In the genomic region with DNA sequence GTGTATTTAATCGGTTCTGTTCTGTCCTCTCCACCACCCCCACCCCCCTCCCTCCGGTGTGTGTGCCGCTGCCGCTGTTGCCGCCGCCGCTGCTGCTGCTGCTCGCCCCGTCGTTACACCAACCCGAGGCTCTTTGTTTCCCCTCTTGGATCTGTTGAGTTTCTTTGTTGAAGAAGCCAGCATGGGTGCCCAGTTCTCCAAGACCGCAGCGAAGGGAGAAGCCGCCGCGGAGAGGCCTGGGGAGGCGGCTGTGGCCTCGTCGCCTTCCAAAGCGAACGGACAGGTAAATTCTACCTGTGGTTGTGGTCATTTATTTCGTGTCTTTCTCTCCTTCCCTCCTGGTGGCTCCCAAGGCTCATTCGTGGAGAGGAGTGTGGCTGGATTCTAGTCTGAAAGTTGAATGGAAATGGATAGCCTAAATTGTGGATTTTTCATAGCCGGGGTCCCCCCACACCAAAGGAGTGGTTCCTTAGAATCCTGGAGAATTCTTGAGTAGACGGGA, we compare ENCODE assay signal across 9 cellular contexts. TPM values are rescaled to one million over a fixed set of nuclear protein-coding genes. Genes with fewer than 3 reads are reported as not detected.
DNase-seq lines count a peak whose midpoint lies in the region; ATAC-seq, FAIRE-seq and TF ChIP-seq lines count a peak whose summit lies in the region.
"Had no signal": no experiment of that assay in that cellular context is flagged by ENCODE, and none has a peak within 500 bp of the region (broad histone marks: within the 10 kb centered on the region; RNA-seq: fewer than 3 reads in every experiment).

No MANE protein-coding gene starts in this region.

- dilution Hi-C loops in keratinocyte (cut with MboI; ENCODE audit: extremely low pct_ligation_motif_present, low sequenced_read_pairs), result no loop called here

- POLR2A ChIA-PET in CD4-positive, alpha-beta T cell (lab: Charles Lee), result no interaction called here

- no peaks in the 10 kb centered on the region for H3K9me3 ChIP-seq in CD4-positive, alpha-beta T cell (ENCODE audit: control insufficient read depth, low read length)
- H3K9me3 ChIP-seq in HUES48 (ENCODE audit: control insufficient read depth, insufficient read depth, low read length) (no peaks in the 10 kb centered on the region), body of pancreas (no peaks in the 10 kb centered on the region), keratinocyte (ENCODE audit: control insufficient read depth, low read depth, low read length) (no peaks in the 10 kb centered on the region), thymus (ENCODE audit: control insufficient read depth) (no peaks in the 10 kb centered on the region)

- H3K36me3 ChIP-seq in HUES48 (ENCODE audit: control insufficient read depth, insufficient read depth, low read length), result peaks cover 20% of the 10 kb centered on the region
- no peaks in the 10 kb centered on the region for H3K36me3 ChIP-seq in body of pancreas (replicated peaks in 1 of 2; ENCODE audit: insufficient read depth in 1 of 2, low read depth in 2 of 2)
- no peaks in the 10 kb centered on the region for H3K36me3 ChIP-seq in keratinocyte (ENCODE audit: control insufficient read depth in 2 of 2, extremely low read depth in 1 of 2, insufficient read depth in 2 of 2, low read length in 2 of 2)
- H3K36me3 ChIP-seq in thymus (ENCODE audit: control insufficient read depth, insufficient read depth), result peaks cover 3% of the 10 kb centered on the region

- H3K4me2 ChIP-seq in keratinocyte (ENCODE audit: control insufficient read depth, extremely low read depth, insufficient read depth, low read depth, low read length), result peak overlapping the region; percentile 49

- CTCF ChIA-PET in CD4-positive, alpha-beta T cell (lab: Charles Lee), result no interaction called here

- H3K4me3 ChIP-seq in HUES48 (ENCODE audit: low read depth, low read length) (peak overlapping the region; percentile 100), body of pancreas (peak overlapping the region; percentile 79 to 94), keratinocyte (ENCODE audit: control insufficient read depth in 2 of 3, extremely low read depth in 1 of 3, insufficient read depth in 2 of 3, low read depth in 1 of 3, low read length in 3 of 3) (peak overlapping the region; percentile 71 to 89 (median 77)), thymus (ENCODE audit: low read length) (peak overlapping the region; percentile 79)

- H3K36me3 Mint-ChIP-seq in CD4-positive, alpha-beta T cell (ENCODE audit: low read depth), result no peaks in the 10 kb centered on the region

- no peak for ATAC-seq in CD4-positive, alpha-beta T cell (ENCODE audit: poor library complexity)
- peak; percentile 11 for ATAC-seq in body of pancreas
- no peak for ATAC-seq in HG02759 (IDR thresholded peaks at IDR 0.05; ENCODE audit: unreplicated experiment)

- no peak for TF ChIP-seq CTCF in CD4-positive, alpha-beta T cell (IDR thresholded peaks at IDR 0.05)
- TF ChIP-seq CTCF in body of pancreas (IDR thresholded peaks at IDR 0.05), result peak in 1 of 7 experiments; percentile 10
- TF ChIP-seq CTCF in keratinocyte (optimal IDR thresholded peaks at IDR 0.05 in 1 of 3, IDR thresholded peaks at IDR 0.05 in 1 of 3, conservative IDR thresholded peaks at IDR 0.05 in 1 of 3; ENCODE audit: extremely low read depth in 1 of 3, insufficient read depth in 2 of 3, low read length in 3 of 3), result no peak

- H3K27ac ChIP-seq in CD4-positive, alpha-beta T cell (ENCODE audit: low read depth, low read length), result no peak overlapping the region
- H3K27ac ChIP-seq in HUES48 (ENCODE audit: low read depth, low read length) (peak overlapping the region; percentile 98), body of pancreas (peak overlapping the region; percentile 97 to 100 (median 99)), keratinocyte (ENCODE audit: control insufficient read depth, insufficient read depth, low read length) (peak overlapping the region; percentile 99), thymus (ENCODE audit: low read depth) (peak overlapping the region; percentile 94)

- intact Hi-C loops in CD4-positive, alpha-beta T cell (cut with DNase I, micrococcal nuclease), result loop anchor here (1.0 to 10.0 kb wide), 5 partner anchors 551 to 1677 kb away; no protein-coding TSS in a partner anchor
- intact Hi-C loops in body of pancreas (cut with DNase I), result no loop called here

- TF ChIP-seq POLR2A in body of pancreas (IDR thresholded peaks at IDR 0.05) (no peak), H54 (IDR thresholded peaks at IDR 0.05; ENCODE audit: low read depth, low read length) (no peak)

- H3K27me3 Mint-ChIP-seq in CD4-positive, alpha-beta T cell, result peaks cover 48% of the 10 kb centered on the region

- no peaks in the 10 kb centered on the region for H3K9me3 Mint-ChIP-seq in CD4-positive, alpha-beta T cell

- no peak overlapping the region for H2AFZ ChIP-seq in keratinocyte (ENCODE audit: control insufficient read depth, low read length)

- H3K9ac ChIP-seq in HUES48 (ENCODE audit: low read depth, low read length) (peak overlapping the region; percentile 100), keratinocyte (ENCODE audit: control insufficient read depth, extremely low read depth, insufficient read depth, low read length) (peak overlapping the region; percentile 98)

- peaks cover 64% of the 10 kb centered on the region for H3K27me3 ChIP-seq in CD4-positive, alpha-beta T cell (ENCODE audit: control insufficient read depth, insufficient read depth, low read length)
- peaks cover 36% of the 10 kb centered on the region for H3K27me3 ChIP-seq in HUES48 (ENCODE audit: control insufficient read depth, insufficient read depth, low read length)
- H3K27me3 ChIP-seq in body of pancreas, result no peaks in the 10 kb centered on the region
- no peaks in the 10 kb centered on the region for H3K27me3 ChIP-seq in keratinocyte (ENCODE audit: control insufficient read depth, extremely low read depth, insufficient read depth, low read length)
- peaks cover 2% of the 10 kb centered on the region for H3K27me3 ChIP-seq in thymus (ENCODE audit: control insufficient read depth, insufficient read depth)

- no peak for DNase-seq in CD4-positive, alpha-beta T cell
- DNase-seq in body of pancreas (peak; percentile 33 to 47 (median 40)), keratinocyte (ENCODE audit: low read depth, low spot score) (no peak), NCI-H1930 (lab: John Stamatoyannopoulos, UW) (no peak), H54 (ENCODE audit: insufficient read length, low spot score) (no peak)

- FAIRE-seq in keratinocyte (lab: Jason Lieb, UNC), result peak; percentile 20
- FAIRE-seq in H54 (lab: Jason Lieb, UNC), result no peak

- peaks cover 12% of the 10 kb centered on the region for H3K4me1 ChIP-seq in HUES48 (ENCODE audit: control insufficient read depth, insufficient read depth, low read length)
- peaks cover 31% of the 10 kb centered on the region for H3K4me1 ChIP-seq in body of pancreas
- peaks cover 18% of the 10 kb centered on the region for H3K4me1 ChIP-seq in keratinocyte (ENCODE audit: control insufficient read depth, extremely low read depth, insufficient read depth, low read length)
- H3K4me1 ChIP-seq in thymus (ENCODE audit: control insufficient read depth, insufficient read depth, low read length), result peaks cover 11% of the 10 kb centered on the region

- 0% methylated on average over 20 to 25 of the region's 25 CpGs for WGBS in body of pancreas, 2 donors
- WGBS in thymus, result under 1% methylated on average over 25 of the region's 25 CpGs

- no peak overlapping the region for H3K27ac Mint-ChIP-seq in CD4-positive, alpha-beta T cell

- peaks cover 5% of the 10 kb centered on the region for H3K4me1 Mint-ChIP-seq in CD4-positive, alpha-beta T cell (ENCODE audit: low read depth)

- peak overlapping the region; percentile 82 for H3K4me3 Mint-ChIP-seq in CD4-positive, alpha-beta T cell
- H3K4me3 Mint-ChIP-seq: naive thymus-derived CD8-positive, alpha-beta T cell had no signal

- H3K79me2 ChIP-seq in keratinocyte (ENCODE audit: control insufficient read depth, insufficient read depth, low read length), result peaks cover 52% of the 10 kb centered on the region

- no peaks in the 10 kb centered on the region for H4K20me1 ChIP-seq in keratinocyte (ENCODE audit: control insufficient read depth, extremely low read depth, insufficient read depth, low read length)

- no peaks in the 10 kb centered on the region for H3K9me1 ChIP-seq in keratinocyte (ENCODE audit: control insufficient read depth, extremely low read depth, insufficient read depth, low read length)

RNA-seq across cellular contexts. Expression of a gene that starts 0.5 kb away (rescaled TPM):
- total RNA-seq in CD4-positive, alpha-beta T cell, result under 1 TPM; 0.63 to 0.70 TPM
- total RNA-seq in body of pancreas, result 100 to 1,000 TPM in 1 of 2 donors, 10 to 100 TPM in 1; 68.5 to 109 TPM
- 33.2 to 50.8 TPM (median 38.3 TPM) in 3 replicates for polyA plus RNA-seq in keratinocyte
- 21.0 TPM for polyA plus RNA-seq in keratinocyte (2011; ENCODE audit: low read depth)
- 20.8 and 38.9 TPM in 2 replicates for polyA plus RNA-seq in keratinocyte (2011; cell fraction: cytosol; rRNA removed)
- 43.9 and 64.9 TPM in 2 replicates for polyA plus RNA-seq in keratinocyte (2011; cell fraction: nucleus; rRNA removed)
- 49.5 and 49.9 TPM in 2 replicates for polyA plus RNA-seq in keratinocyte (2012; ENCODE audit: low replicate concordance)
- polyA minus RNA-seq in keratinocyte, result 7.1 to 29.0 TPM (median 17.1 TPM) in 3 replicates
- polyA minus RNA-seq in keratinocyte (2011; cell fraction: cytosol; rRNA and poly(A)+ RNA removed), result 64.8 TPM
- polyA minus RNA-seq in keratinocyte (2011; cell fraction: nucleus; rRNA and poly(A)+ RNA removed), result 47.7 and 62.8 TPM in 2 replicates
- polyA plus RNA-seq in thymus, result 87.5 TPM
- polyA plus RNA-seq: naive thymus-derived CD8-positive, alpha-beta T cell had no signal

Comparison
In these comparisons a context has a peak if more than half of its experiments do, and no peak if none do; other contexts are left out.
1. DNase-seq: peak in body of pancreas (4 of 4); none in CD4-positive, alpha-beta T cell (0 of 10), keratinocyte (single experiment), NCI-H1930 (0 of 2) and H54 (single experiment).
2. RNA of a gene that starts 0.5 kb away (total RNA-seq): 68.5 to 109 TPM in body of pancreas; 0.63 to 0.70 TPM in CD4-positive, alpha-beta T cell; every median in the first group is over 10 times any median in the second.
3. Peak in every context shown above with its lines, with median percentiles within 50 percentile points of each other: H3K4me3 ChIP-seq.